In genomic region chr3:189688296-189688695, GRCh38 we compare ENCODE assay signal across 25 cellular contexts. TPM values are rescaled to one million over a fixed set of nuclear protein-coding genes. Genes with fewer than 3 reads are reported as not detected.
A peak's percentile ranks its signal among the peaks of the same experiment; 100 is the strongest.
DNase-seq lines count a peak whose midpoint lies in the region; ATAC-seq, FAIRE-seq and TF ChIP-seq lines count a peak whose summit lies in the region.
"Had no signal": no experiment of that assay in that cellular context is flagged by ENCODE, and none has a peak within 500 bp of the region (broad histone marks: within the 10 kb centered on the region; RNA-seq: fewer than 3 reads in every experiment).

No MANE protein-coding gene starts in this region.

- POLR2A ChIA-PET in H1 (lab: Charles Lee; ENCODE audit: partially characterized antibody), result no interaction called here

- no peaks in the 10 kb centered on the region for H3K79me2 ChIP-seq in GM23248 (ENCODE audit: insufficient read depth)
- H3K79me2 ChIP-seq in H1 (ENCODE audit: control insufficient read depth in 1 of 2, insufficient read depth in 2 of 2, low read length in 2 of 2), result no peaks in the 10 kb centered on the region

- no peak for TF ChIP-seq RAD21 in H1 (IDR thresholded peaks at IDR 0.05 in 1 of 2, conservative IDR thresholded peaks at IDR 0.05 in 1 of 2; ENCODE audit: low read depth in 2 of 2, low read length in 2 of 2)

- H3K4ac ChIP-seq in H1 (replicated peaks; ENCODE audit: insufficient read length, low read depth, low read length), result no peak overlapping the region

- WGBS in GM23248 (ENCODE audit: low coverage in 1 of 2, low lambda C conversion rate in 2 of 2, missing lambda C conversion rate in 2 of 2), 2 experiments, result 43 to 63% methylated on average over 1 of the region's 1 CpG
- 89% methylated on average over 1 of the region's 1 CpG; no CpG with 5 or more reads in 1 of the 2 experiments for WGBS in H1 (ENCODE audit: extremely low coverage in 1 of 2, insufficient coverage in 1 of 2, insufficient read length in 1 of 2, insufficient replicate concordance in 2 of 2, low coverage in 1 of 2, low lambda C conversion rate in 2 of 2, missing lambda C conversion rate in 1 of 2), 2 experiments
- WGBS in spleen, 5 donors, result 6 to 14% (median 9%) methylated on average over 1 of the region's 1 CpG

- H2BK20ac ChIP-seq in H1 (ENCODE audit: low read length), result no peak overlapping the region

- H4K5ac ChIP-seq in H1 (ENCODE audit: insufficient read length, low read depth, low read length), result no peak overlapping the region

- no peaks in the 10 kb centered on the region for H3K9me2 ChIP-seq in GM23248 (ENCODE audit: insufficient read depth)

- TF ChIP-seq CTCF in H1 (IDR thresholded peaks at IDR 0.05; ENCODE audit: control extremely low read depth in 1 of 3, insufficient read depth in 1 of 3, low read depth in 1 of 3, low read length in 3 of 3), result no peak
- TF ChIP-seq CTCF in spleen (IDR thresholded peaks at IDR 0.05 in 8 of 11, conservative IDR thresholded peaks at IDR 0.05 in 3 of 11), result no peak

- H2BK120ac ChIP-seq in H1 (replicated peaks; ENCODE audit: low read depth, low read length), result no peak overlapping the region

- H2BK15ac ChIP-seq in H1 (ENCODE audit: low read length), result no peak overlapping the region

- intact Hi-C loops in spleen (cut with DNase I; ENCODE audit: low total_unique reads), result no loop called here

- no peak overlapping the region for H3K9ac ChIP-seq in GM23248
- H3K9ac ChIP-seq in H1 (replicated peaks in 1 of 4; ENCODE audit: extremely low read depth in 1 of 4, low read depth in 3 of 4, low read length in 3 of 4), result no peak overlapping the region

- no peak overlapping the region for H2BK5ac ChIP-seq in H1 (ENCODE audit: low read depth, low read length)

- no peak for TF ChIP-seq EP300 in H1 (IDR thresholded peaks at IDR 0.05; ENCODE audit: borderline replicate concordance in 1 of 2, low read depth in 2 of 2, low read length in 2 of 2)

- H3K27me3 ChIP-seq in GM23248 (replicated peaks; ENCODE audit: insufficient read depth) (no peaks in the 10 kb centered on the region), H1 (replicated peaks in 1 of 4; ENCODE audit: control insufficient read depth in 3 of 4, extremely low read depth in 1 of 4, insufficient read depth in 3 of 4, low read length in 3 of 4) (no peaks in the 10 kb centered on the region), spleen (replicated peaks in 1 of 7) (no peaks in the 10 kb centered on the region)
- H3K27me3 ChIP-seq: esophagus squamous epithelium, suprapubic skin had no signal

- no peak overlapping the region for H3K27ac ChIP-seq in GM23248
- no peak overlapping the region for H3K27ac ChIP-seq in H1 (ENCODE audit: low read depth, low read length)
- H3K27ac ChIP-seq in spleen, result no peak overlapping the region
- H3K27ac ChIP-seq: esophagus squamous epithelium, RWPE1, suprapubic skin had no signal

- H3K79me1 ChIP-seq in H1 (ENCODE audit: low read depth, low read length), result no peaks in the 10 kb centered on the region

- ATAC-seq in HG02763 (IDR thresholded peaks at IDR 0.05; ENCODE audit: unreplicated experiment), result no peak
- ATAC-seq: natural killer cell had no signal

- H4K20me1 ChIP-seq in GM23248 (ENCODE audit: insufficient read depth) (no peaks in the 10 kb centered on the region), H1 (replicated peaks in 1 of 2; ENCODE audit: control insufficient read depth in 1 of 2, insufficient read depth in 2 of 2, low read length in 2 of 2) (no peaks in the 10 kb centered on the region)

- peaks cover 19% of the 10 kb centered on the region for H3F3A ChIP-seq in GM23248 (ENCODE audit: insufficient read depth)

- no peak overlapping the region for H3K14ac ChIP-seq in H1 (ENCODE audit: insufficient read length)

- no peak overlapping the region for H4K8ac ChIP-seq in H1 (ENCODE audit: extremely low read depth, insufficient read depth, low read length)

- TF ChIP-seq POLR2A in H1 (IDR thresholded peaks at IDR 0.05; ENCODE audit: control extremely low read depth in 1 of 2, low read depth in 2 of 2, low read length in 2 of 2), result no peak
- TF ChIP-seq POLR2A in spleen (IDR thresholded peaks at IDR 0.05), result no peak

- H2AK5ac ChIP-seq in H1 (ENCODE audit: low read depth, low read length), result no peak overlapping the region

- H4K91ac ChIP-seq in H1 (replicated peaks; ENCODE audit: insufficient read length, low read length), result no peak overlapping the region

- H3K56ac ChIP-seq in H1 (replicated peaks; ENCODE audit: insufficient read length, low read depth, low read length), result no peak overlapping the region

- H3K9me3 ChIP-seq in GM23248 (ENCODE audit: low read depth) (no peaks in the 10 kb centered on the region), H1 (ENCODE audit: insufficient read depth in 2 of 2, low read depth in 1 of 2, low read length in 1 of 2) (no peaks in the 10 kb centered on the region), spleen (no peaks in the 10 kb centered on the region)
- H3K9me3 ChIP-seq: esophagus squamous epithelium, suprapubic skin had no signal

- H3K4me2 ChIP-seq in GM23248 (ENCODE audit: unreplicated experiment) (no peak overlapping the region), H1 (ENCODE audit: insufficient read depth in 1 of 2, low read depth in 2 of 2, low read length in 2 of 2) (no peak overlapping the region)

- H3K36me3 ChIP-seq in GM23248 (ENCODE audit: low read depth) (no peaks in the 10 kb centered on the region), H1 (ENCODE audit: control insufficient read depth in 2 of 4, insufficient read depth in 4 of 4, low read length in 3 of 4) (no peaks in the 10 kb centered on the region), spleen (no peaks in the 10 kb centered on the region)
- H3K36me3 ChIP-seq: esophagus squamous epithelium, suprapubic skin had no signal

- no peak overlapping the region for H3K18ac ChIP-seq in H1 (ENCODE audit: extremely low read depth, low read length)

- H2BK12ac ChIP-seq in H1 (ENCODE audit: low read depth, low read length), result no peak overlapping the region

- no peaks in the 10 kb centered on the region for H3K23me2 ChIP-seq in H1 (ENCODE audit: low read depth, low read length)

- FAIRE-seq in H1 (lab: Jason Lieb, UNC), result no peak
- FAIRE-seq: small intestine had no signal

- H2AFZ ChIP-seq in GM23248 (peak overlapping the region; percentile 7; the same call in 1 of the 2 replicates), H1 (ENCODE audit: low read length) (0 out of 2 replicates have a peak overlapping the region, but pooled peaks have one; percentile 58)

- H3K4me3 ChIP-seq in GM23248 (no peak overlapping the region), H1 (ENCODE audit: extremely low read depth in 1 of 4, insufficient read depth in 2 of 4, low read depth in 3 of 4, low read length in 4 of 4) (no peak overlapping the region), spleen (no peak overlapping the region)
- H3K4me3 ChIP-seq: esophagus squamous epithelium, suprapubic skin had no signal

- DNase-seq in DMS53 treated with DMSO at 0.1 percent for 48 hours (lab: John Stamatoyannopoulos, UW; ENCODE audit: unreplicated experiment), result peak; percentile 39
- DNase-seq in GM23248, result no peak
- peak; percentile 61 for DNase-seq in NCI-H345 (lab: John Stamatoyannopoulos, UW)
- DNase-seq in H1 (ENCODE audit: low read depth in 1 of 2, low spot score in 2 of 2), result no peak
- DNase-seq in spleen, result no peak
- no peak for DNase-seq in GM19240 (ENCODE audit: insufficient read length, low spot score)
- no peak for DNase-seq in NCI-H1930 (lab: John Stamatoyannopoulos, UW)
- DNase-seq: activated CD4-positive, alpha-beta T cell treated with anti-CD3 and anti-CD28 coated beads, Interleukin-2, amount 10 ng/mL, durations not matched to agents 24 days and 14 days; activated CD8-positive, alpha-beta memory T cell treated with anti-CD3 and anti-CD28 coated beads, Interleukin-2, amount 50 U/mL, for 4 hours; activated gamma-delta T cell treated with Interleukin-2 at 50 U/mL for 16 hours; amygdala; caudate nucleus; CD4-positive, alpha-beta memory T cell; DND-41; esophagus squamous epithelium; head of caudate nucleus; natural killer cell; NCI-H2029; NK-92 treated with Interleukin-12 subunit alpha and Interleukin-12 subunit beta, amount 100 ng/mL, for 24 hours; posterior cingulate gyrus; small intestine; stimulated activated CD8-positive, alpha-beta memory T cell treated with anti-CD3 and anti-CD28 coated beads, Interleukin-4, amount 100 ng/mL, for 48 hours had no signal

- peaks cover 15% of the 10 kb centered on the region for H3K4me1 ChIP-seq in GM23248 (ENCODE audit: insufficient read depth)
- no peaks in the 10 kb centered on the region for H3K4me1 ChIP-seq in H1 (replicated peaks in 1 of 4; ENCODE audit: control insufficient read depth in 3 of 4, insufficient read depth in 4 of 4, low read length in 3 of 4)
- H3K4me1 ChIP-seq in spleen, result no peaks in the 10 kb centered on the region
- H3K4me1 ChIP-seq: suprapubic skin had no signal

- CTCF ChIA-PET in H1 (lab: Charles Lee; ENCODE audit: partially characterized antibody), result interaction anchor here (0.5 to 7.1 kb wide), 14 partner anchors 11 to 485 kb away, joined by 3 to 68 read pairs (median 5); no protein-coding TSS in a partner anchor

- in situ Hi-C loops in GM23248 (cut with MboI), result no loop called here

- H3K23ac ChIP-seq in H1 (ENCODE audit: insufficient read length), result no peak overlapping the region

TF ChIP-seq in H1, 55 proteins besides CTCF, POLR2A, EP300 and RAD21 (continues in another document):
- TF ChIP-seq GABPA (IDR thresholded peaks at IDR 0.05; ENCODE audit: borderline replicate concordance, insufficient read depth, low read length) (no peak), HDAC6 (IDR thresholded peaks at IDR 0.05; ENCODE audit: low read depth, low read length) (no peak), ASH2L (IDR thresholded peaks at IDR 0.05; ENCODE audit: low read length) (no peak)

RNA-seq across cellular contexts. Expression of gene TP63, which starts 57.1 kb away (rescaled TPM):
- total RNA-seq in GM23248 (2014; rRNA removed; shearing (Covaris generic)), result not detected in 2 replicates
- polyA plus RNA-seq in GM23248 (2016; fragmentation: Nextera tagmentation; extraction: Ambion mirVana), result not detected in 2 replicates
- 0.06 TPM in 1 of 2 replicates, not detected in the other for total RNA-seq in H1 (2021; fragmentation: NEBNext Ultra II Directional; extraction: Animal tissue kit (Norgen Biotek cat#: 25700))
- polyA plus RNA-seq in H1 (2011; rRNA removed), result not detected in 2 replicates
- polyA plus RNA-seq in H1 (2011; cell fraction: cytosol; rRNA removed), result not detected
- 0.09 TPM for polyA plus RNA-seq in H1 (2011; cell fraction: nucleus; rRNA removed)
- not detected in 4 replicates for polyA plus RNA-seq in H1 (2012, experiment 1 of 2)
- polyA plus RNA-seq in H1 (2012, experiment 2 of 2), result not detected
- 0.02 TPM for polyA plus RNA-seq in H1 (2013, experiment 1 of 2)
- 0.09 TPM for polyA plus RNA-seq in H1 (2013, experiment 2 of 2)
- polyA minus RNA-seq in H1 (2011; rRNA and poly(A)+ RNA removed), result 0.09 TPM in 1 of 2 replicates, not detected in the other
- not detected for polyA minus RNA-seq in H1 (2011; cell fraction: cytosol; rRNA and poly(A)+ RNA removed)
- not detected for polyA minus RNA-seq in H1 (2011; cell fraction: nucleus; rRNA and poly(A)+ RNA removed)
- under 1 TPM; 0.09 to 0.68 (median 0.49) TPM for total RNA-seq in spleen
- under 1 TPM; 0.10 to 0.11 (median 0.11) TPM for polyA plus RNA-seq in spleen

Comparison
In these comparisons a context has a peak if more than half of its experiments do, and no peak if none do; other contexts are left out.
1. DNase-seq: peak in DMS53 treated with DMSO at 0.1 percent for 48 hours (single experiment) and NCI-H345 (single experiment); none in GM23248 (single experiment), H1 (0 of 2), spleen (single experiment), GM19240 (single experiment) and NCI-H1930 (0 of 2).